Comparison of ENCODE assay signal across 17 cellular contexts in genomic region chr3:152159328-152159727, GRCh38.
DNase-seq lines count a peak whose midpoint lies in the region; ATAC-seq, FAIRE-seq and TF ChIP-seq lines count a peak whose summit lies in the region.
"Had no signal": no experiment of that assay in that cellular context is flagged by ENCODE, and none has a peak within 500 bp of the region (broad histone marks: within the 10 kb centered on the region; RNA-seq: fewer than 3 reads in every experiment).

No MANE protein-coding gene starts in this region.

- H3K27ac Mint-ChIP-seq in activated naive CD4-positive, alpha-beta T cell treated with anti-CD3 and anti-CD28 coated beads, Interleukin-2, amount 10 ng/mL, durations not matched to agents 7 days and 5 days: no peak overlapping the region
- H3K27ac Mint-ChIP-seq: activated T-helper 1 cell treated with anti-CD3 and anti-CD28 coated beads, Interleukin-12 subunit alpha, Interleukin-12 subunit beta, Interleukin-2, Interleukin-4 antibody, amounts not matched to agents 30 ng/mL and 10 ng/mL and 1 ng/mL, durations not matched to agents 14 hours and 24 hours and 36 hours had no signal

- no peak overlapping the region for H3K4ac ChIP-seq in mesenchymal stem cell (ENCODE audit: low read depth in 1 of 2, low read length in 2 of 2)

- H3K4me1 ChIP-seq in K562 (replicated peaks in 1 of 2; ENCODE audit: control insufficient read depth in 2 of 2, insufficient read depth in 2 of 2, low read length in 2 of 2) (no peaks in the 10 kb centered on the region), mesenchymal stem cell (ENCODE audit: control insufficient read depth, insufficient read depth, low read depth, low read length) (no peaks in the 10 kb centered on the region)
- H3K4me1 ChIP-seq: BLaER1, lower lobe of right lung had no signal

- H3K36me3 Mint-ChIP-seq in activated naive CD4-positive, alpha-beta T cell treated with anti-CD3 and anti-CD28 coated beads, Interleukin-2, amount 10 ng/mL, durations not matched to agents 7 days and 5 days: no peaks in the 10 kb centered on the region

- TF ChIP-seq EP300 in K562 (IDR thresholded peaks at IDR 0.05; ENCODE audit: low read length): no peak

- no peak overlapping the region for H2BK15ac ChIP-seq in mesenchymal stem cell (ENCODE audit: low read depth, poor library complexity, severe bottlenecking)

- H2AK5ac ChIP-seq in mesenchymal stem cell (ENCODE audit: low read length, severe bottlenecking): no peak overlapping the region

- POLR2A ChIA-PET in AG04449 (lab: Yijun Ruan, JAX) (interaction anchor here (0.7 to 1.6 kb wide), 4 partner anchors 16 to 925 kb away, joined by 3 to 10 read pairs (median 5); partner anchors contain the start of gene MBNL1), K562 (lab: Yijun Ruan, JAX) (interaction anchor here (0.6 to 1.2 kb wide), 3 partner anchors 15 to 649 kb away, joined by 3 to 4 read pairs (median 3); no protein-coding TSS in a partner anchor)

- WGBS in K562 (ENCODE audit: insufficient coverage, low coverage, missing lambda C conversion rate): 33% methylated on average over 4 of the region's 4 CpGs
- WGBS in mesenchymal stem cell: 98% methylated on average over 2 of the region's 4 CpGs

- no TSS peak for BruUV-seq in K562 (replicated peaks; lab: Mats Ljungman, UMichigan)

- H2AFZ ChIP-seq in K562 (ENCODE audit: low read depth, low read length): peak overlapping the region; percentile 64
- H2AFZ ChIP-seq in mesenchymal stem cell (ENCODE audit: low read depth, low read length): no peak overlapping the region

- H3K4me3 ChIP-seq in AG04449 (ENCODE audit: low read depth, low read length): no peak overlapping the region
- H3K4me3 ChIP-seq in K562: no peak overlapping the region
- H3K4me3 ChIP-seq in mesenchymal stem cell (ENCODE audit: insufficient read depth in 1 of 2, low read depth in 1 of 2, low read length in 2 of 2): no peak overlapping the region
- H3K4me3 ChIP-seq: BLaER1, lower lobe of right lung, stomach had no signal

- H3K9ac ChIP-seq in K562 (ENCODE audit: insufficient read depth in 1 of 2, low read depth in 2 of 2, low read length in 2 of 2): no peak overlapping the region
- no peak overlapping the region for H3K9ac ChIP-seq in mesenchymal stem cell (ENCODE audit: low read length)
- H3K9ac ChIP-seq: BLaER1 had no signal

- ATAC-seq in K562 (no peak), HG03280 (IDR thresholded peaks at IDR 0.05; ENCODE audit: unreplicated experiment) (no peak)
- ATAC-seq: lower lobe of right lung had no signal

- H3K14ac ChIP-seq in mesenchymal stem cell (ENCODE audit: low read length in 2 of 2): no peak overlapping the region

- no peak overlapping the region for H3K4me3 Mint-ChIP-seq in activated naive CD4-positive, alpha-beta T cell treated with anti-CD3 and anti-CD28 coated beads, Interleukin-2, amount 10 ng/mL, durations not matched to agents 7 days and 5 days
- H3K4me3 Mint-ChIP-seq: activated T-helper 1 cell treated with anti-CD3 and anti-CD28 coated beads, Interleukin-12 subunit alpha, Interleukin-12 subunit beta, Interleukin-2, Interleukin-4 antibody, amounts not matched to agents 30 ng/mL and 10 ng/mL and 1 ng/mL, durations not matched to agents 14 hours and 24 hours and 36 hours had no signal

- H4K8ac ChIP-seq in mesenchymal stem cell (ENCODE audit: low read length): no peak overlapping the region

- no peaks in the 10 kb centered on the region for H3K79me2 ChIP-seq in K562 (ENCODE audit: control insufficient read depth, insufficient read depth, low read length)

- in situ Hi-C loops in K562 (cut with MboI): no loop called here

- no peak for TF ChIP-seq CTCF in AG04449 (IDR thresholded peaks at IDR 0.05; ENCODE audit: insufficient read depth, low read length, missing control alignments)
- TF ChIP-seq CTCF in K562 (IDR thresholded peaks at IDR 0.05 in 2 of 3, conservative IDR thresholded peaks at IDR 0.05 in 1 of 3; ENCODE audit: insufficient read depth in 2 of 3, low read depth in 1 of 3, low read length in 3 of 3): no peak

- H3K9me3 Mint-ChIP-seq in activated naive CD4-positive, alpha-beta T cell treated with anti-CD3 and anti-CD28 coated beads, Interleukin-2, amount 10 ng/mL, durations not matched to agents 7 days and 5 days: no peaks in the 10 kb centered on the region
- H3K9me3 Mint-ChIP-seq: activated T-helper 1 cell treated with anti-CD3 and anti-CD28 coated beads, Interleukin-12 subunit alpha, Interleukin-12 subunit beta, Interleukin-2, Interleukin-4 antibody, amounts not matched to agents 30 ng/mL and 10 ng/mL and 1 ng/mL, durations not matched to agents 14 hours and 24 hours and 36 hours had no signal

- H3K9me1 ChIP-seq in K562 (ENCODE audit: control insufficient read depth, insufficient read depth, low read length): no peaks in the 10 kb centered on the region

- H3K23ac ChIP-seq in mesenchymal stem cell (ENCODE audit: low read length in 2 of 2): no peak overlapping the region

- CTCF ChIA-PET in AG04449 (lab: Yijun Ruan, JAX) (interaction anchor here (1.0 kb wide), 1 partner anchor 16 kb away, joined by 3 read pairs; no protein-coding TSS in a partner anchor), K562 (lab: Yijun Ruan, JAX; ENCODE audit: low intra/inter-chr PET ratio) (no interaction called here)
- CTCF ChIA-PET in activated naive CD4-positive, alpha-beta T cell treated with anti-CD3 and anti-CD28 coated beads, Interleukin-2, amount 10 ng/mL, durations not matched to agents 7 days and 5 days (lab: Charles Lee): interaction anchor here (0.7 kb wide), 1 partner anchor 377 kb away, joined by 5 read pairs; no protein-coding TSS in a partner anchor

- no peak overlapping the region for H3K27ac ChIP-seq in K562 (ENCODE audit: extremely low read depth, low read depth, low read length)
- peak overlapping the region; percentile 29 for H3K27ac ChIP-seq in mesenchymal stem cell (ENCODE audit: low read length, poor library complexity, severe bottlenecking)
- H3K27ac ChIP-seq: BLaER1, lower lobe of right lung, stomach had no signal

- H3K79me1 ChIP-seq in mesenchymal stem cell (replicated peaks; ENCODE audit: low read length, poor library complexity, severe bottlenecking): no peaks in the 10 kb centered on the region

- no peak overlapping the region for H3K4me2 ChIP-seq in K562 (ENCODE audit: insufficient read depth, low read length)
- H3K4me2 ChIP-seq in mesenchymal stem cell (ENCODE audit: low read length, poor library complexity, severe bottlenecking): no peak overlapping the region
- H3K4me2 ChIP-seq: BLaER1 had no signal

- TF ChIP-seq POLR2A in K562 (conservative IDR thresholded peaks at IDR 0.05): no peak

- H3K27me3 Mint-ChIP-seq in activated naive CD4-positive, alpha-beta T cell treated with anti-CD3 and anti-CD28 coated beads, Interleukin-2, amount 10 ng/mL, durations not matched to agents 7 days and 5 days: peaks cover 7% of the 10 kb centered on the region

- H2BK5ac ChIP-seq in mesenchymal stem cell (ENCODE audit: low read depth, low read length, poor library complexity, severe bottlenecking): no peak overlapping the region

- no peaks in the 10 kb centered on the region for H3K4me1 Mint-ChIP-seq in activated naive CD4-positive, alpha-beta T cell treated with anti-CD3 and anti-CD28 coated beads, Interleukin-2, amount 10 ng/mL, durations not matched to agents 7 days and 5 days

- H2BK120ac ChIP-seq in mesenchymal stem cell (ENCODE audit: low read depth, low read length): no peak overlapping the region

- DNase-seq in AG04449 (ENCODE audit: low read depth, low spot score) (peak; percentile 73), HT-29 (ENCODE audit: low spot score) (peak; percentile 25), K562 (ENCODE audit: extremely low read depth in 1 of 4, low spot score in 3 of 4) (no peak), mesenchymal stem cell (peak; percentile 56), Ammon's horn (ENCODE audit: low spot score) (no peak), HuH-7.5 (ENCODE audit: low spot score) (no peak)
- no peak for DNase-seq in activated naive CD4-positive, alpha-beta T cell treated with anti-CD3 and anti-CD28 coated beads, Interleukin-2, amount 10 ng/mL, durations not matched to agents 7 days and 5 days
- DNase-seq: activated CD4-positive, alpha-beta T cell treated with anti-CD3 and anti-CD28 coated beads for 1 hour; cerebellar nuclear complex; Kasumi-1; lower lobe of right lung; NCI-H226; stimulated activated CD4-positive, alpha-beta T cell treated with anti-CD3 and anti-CD28 coated beads, Interleukin-4, amount 100 ng/mL, for 1 hour; stomach had no signal

- no peak overlapping the region for H3K18ac ChIP-seq in mesenchymal stem cell (ENCODE audit: low read depth in 1 of 2, low read length in 2 of 2)

- H3K27me3 ChIP-seq in K562 (ENCODE audit: control insufficient read depth in 2 of 2, insufficient read depth in 2 of 2, low read length in 2 of 2) (no peaks in the 10 kb centered on the region), mesenchymal stem cell (ENCODE audit: control insufficient read depth in 1 of 2, insufficient read depth in 1 of 2, low read length in 2 of 2) (no peaks in the 10 kb centered on the region)
- H3K27me3 ChIP-seq: BLaER1, stomach had no signal

- intact Hi-C loops in K562 (cut with micrococcal nuclease): no loop called here

- TF ChIP-seq RAD21 in K562 (CRISPR knock-in tag; conservative IDR thresholded peaks at IDR 0.05 in 1 of 2, IDR thresholded peaks at IDR 0.05 in 1 of 2): no peak

- H3K9me3 ChIP-seq in K562 (replicated peaks; ENCODE audit: control insufficient read depth, insufficient read depth, low read depth, low read length) (no peaks in the 10 kb centered on the region), mesenchymal stem cell (ENCODE audit: control insufficient read depth, low read length) (no peaks in the 10 kb centered on the region)
- H3K9me3 ChIP-seq: stomach had no signal

- H4K20me1 ChIP-seq in K562 (replicated peaks; ENCODE audit: control insufficient read depth, insufficient read depth, low read length): no peaks in the 10 kb centered on the region
- H4K20me1 ChIP-seq: BLaER1 had no signal

- H3K36me3 ChIP-seq in K562 (ENCODE audit: control insufficient read depth, insufficient read depth, low read length) (no peaks in the 10 kb centered on the region), mesenchymal stem cell (ENCODE audit: control insufficient read depth in 1 of 2, insufficient read depth in 2 of 2, low read depth in 1 of 2, low read length in 2 of 2) (no peaks in the 10 kb centered on the region)
- H3K36me3 ChIP-seq: BLaER1, lower lobe of right lung, stomach had no signal

- no peak overlapping the region for H4K91ac ChIP-seq in mesenchymal stem cell (ENCODE audit: low read length)

- FAIRE-seq in K562 (lab: Jason Lieb, UNC): peak; percentile 40

- no peak overlapping the region for H2BK12ac ChIP-seq in mesenchymal stem cell (ENCODE audit: low read length in 2 of 2)

TF ChIP-seq in K562, 482 proteins besides CTCF, POLR2A, EP300 and RAD21:
- TF ChIP-seq ZNF282 (CRISPR knock-in tag; IDR thresholded peaks at IDR 0.05) (no peak), SRF (CRISPR knock-in tag; IDR thresholded peaks at IDR 0.05) (peak in 1 of 2 experiments; percentile 62; a peak in 1 of 4 replicates)

Comparison
In these comparisons a context has a peak if more than half of its experiments do, and no peak if none do; other contexts are left out.
1. DNase-seq: peak in AG04449 (single experiment), HT-29 (single experiment) and mesenchymal stem cell (single experiment); none in K562 (0 of 4), Ammon's horn (single experiment), activated naive CD4-positive, alpha-beta T cell treated with anti-CD3 and anti-CD28 coated beads, Interleukin-2, amount 10 ng/mL, durations not matched to agents 7 days and 5 days (single experiment) and HuH-7.5 (single experiment).